10 cellular contexts compared by ENCODE assay signal in genomic region chr20:1376453-1377270, GRCh38. TPM values are rescaled to one million over a fixed set of nuclear protein-coding genes. Genes with fewer than 3 reads are reported as not detected.
DNase-seq lines count a peak whose midpoint lies in the region; ATAC-seq and TF ChIP-seq lines count a peak whose summit lies in the region.
"Had no signal": no experiment of that assay in that cellular context is flagged by ENCODE, and none has a peak within 500 bp of the region (broad histone marks: within the 10 kb centered on the region; RNA-seq: fewer than 3 reads in every experiment).

No MANE protein-coding gene starts in this region.

- H2AFZ ChIP-seq in OCI-LY7 (ENCODE audit: low read length) = no peak overlapping the region

- H3K9me2 ChIP-seq in OCI-LY7 (ENCODE audit: insufficient read depth, low read length) = no peaks in the 10 kb centered on the region

- intact Hi-C loops in OCI-LY7 (cut with micrococcal nuclease; ENCODE audit: unreplicated experiment) (no loop called here), esophagus muscularis mucosa (cut with DNase I) (no loop called here)

- no peak for TF ChIP-seq POLR2A in esophagus muscularis mucosa (IDR thresholded peaks at IDR 0.05; ENCODE audit: low read depth)

- H3K9me3 ChIP-seq in OCI-LY7 (ENCODE audit: low read length) = no peaks in the 10 kb centered on the region
- no peaks in the 10 kb centered on the region for H3K9me3 ChIP-seq in esophagus muscularis mucosa

- CTCF ChIA-PET in OCI-LY7 (lab: Charles Lee; ENCODE audit: unreplicated experiment) = no interaction called here

- H3K27me3 ChIP-seq in esophagus muscularis mucosa = no peaks in the 10 kb centered on the region

- H3K27ac ChIP-seq in OCI-LY7 (ENCODE audit: low read depth, low read length, poor library complexity, severe bottlenecking) (no peak overlapping the region), esophagus muscularis mucosa (replicated peaks in 1 of 4) (peak overlapping the region; percentile 11 to 63 (median 36))

- H3K36me3 ChIP-seq in OCI-LY7 (ENCODE audit: insufficient read depth, low read length) (peaks cover 54% of the 10 kb centered on the region), esophagus muscularis mucosa (peaks cover under 1 to 26% (median 11%) of the 10 kb centered on the region in 4 donors)

- DNase-seq in OCI-LY7 (ENCODE audit: low spot score) = peak; percentile 29
- DNase-seq in esophagus muscularis mucosa (ENCODE audit: extremely low spot score) = peak; percentile 68
- peak; percentile 60 for DNase-seq in pons (ENCODE audit: low spot score)
- no peak for DNase-seq in OCI-M2 (lab: John Stamatoyannopoulos, UW; ENCODE audit: unreplicated experiment)
- DNase-seq in central memory CD4-positive, alpha-beta T cell = no peak
- no peak for DNase-seq in AG08396 (ENCODE audit: low spot score)
- DNase-seq: immature natural killer cell, NCI-H2029 had no signal

- TF ChIP-seq CTCF in OCI-LY7 (conservative IDR thresholded peaks at IDR 0.05; ENCODE audit: low read length) (no peak), esophagus muscularis mucosa (IDR thresholded peaks at IDR 0.05) (no peak)

- POLR2A ChIA-PET in OCI-LY7 (lab: Charles Lee) = interaction anchor here (0.9 kb wide), 1 partner anchor 880 kb away, joined by 5 read pairs; no protein-coding TSS in a partner anchor

- H3K79me2 ChIP-seq in OCI-LY7 (ENCODE audit: insufficient read depth, low read depth, low read length) = peaks cover 66% of the 10 kb centered on the region

- no peak for TF ChIP-seq EP300 in esophagus muscularis mucosa (IDR thresholded peaks at IDR 0.05)

- ATAC-seq in GM19035 (IDR thresholded peaks at IDR 0.05; ENCODE audit: unreplicated experiment) (peak; percentile 53), GM21786 (IDR thresholded peaks at IDR 0.05; ENCODE audit: unreplicated experiment) (no peak)

- no peak overlapping the region for H3K4me3 ChIP-seq in OCI-LY7 (ENCODE audit: low read depth, low read length, poor library complexity, severe bottlenecking)
- H3K4me3 ChIP-seq in esophagus muscularis mucosa = no peak overlapping the region

- no TSS peak for BruUV-seq in OCI-LY7 (replicated peaks; lab: Mats Ljungman, UMichigan)

- H4K20me1 ChIP-seq in OCI-LY7 (ENCODE audit: insufficient read depth, low read length) = peaks cover 66% of the 10 kb centered on the region

- H3K4me2 ChIP-seq in OCI-LY7 (ENCODE audit: low read length) = peak overlapping the region; percentile 55

- 61% methylated on average over 7 of the region's 7 CpGs for WGBS in esophagus muscularis mucosa

- H3K4me1 ChIP-seq in OCI-LY7 (ENCODE audit: insufficient read depth, low read length, poor library complexity, severe bottlenecking) (peaks cover 23% of the 10 kb centered on the region), esophagus muscularis mucosa (peaks cover 90 to 97% (median 95%) of the 10 kb centered on the region in 4 donors)

RNA-seq across cellular contexts. Expression of gene FKBP1A, which starts 16.2 kb away (rescaled TPM):
- total RNA-seq in OCI-LY7 (2014; rRNA removed; shearing (Covaris generic)) = 83.2 and 99.0 TPM in 2 replicates
- total RNA-seq in OCI-LY7 (2022) = 218 and 230 TPM in 2 replicates
- total RNA-seq in esophagus muscularis mucosa = 10 to 100 TPM; 84.3 to 99.2 (median 89.8) TPM

RNA-seq across cellular contexts. Expression of gene SDCBP2, which starts 47.7 kb away (rescaled TPM):
- 1.8 and 2.8 TPM in 2 replicates for total RNA-seq in OCI-LY7 (2014; rRNA removed; shearing (Covaris generic))
- total RNA-seq in OCI-LY7 (2022) (2.5 and 2.6 TPM in 2 replicates), esophagus muscularis mucosa (1 to 10 TPM; 2.1 to 6.2 (median 4.1) TPM)

Comparison
In these comparisons a context has a peak if more than half of its experiments do, and no peak if none do; other contexts are left out.
1. DNase-seq: peak in OCI-LY7 (single experiment), esophagus muscularis mucosa (single experiment) and pons (single experiment); none in OCI-M2 (single experiment), central memory CD4-positive, alpha-beta T cell (single experiment) and AG08396 (single experiment).